19 cellular contexts compared by ENCODE assay signal in genomic region chr9:122838441-122838840, GRCh38. TPM values are rescaled to one million over a fixed set of nuclear protein-coding genes. Genes with fewer than 3 reads are reported as not detected.
"Had no signal": no experiment of that assay in that cellular context is flagged by ENCODE, and none has a peak within 500 bp of the region (broad histone marks: within the 10 kb centered on the region; RNA-seq: fewer than 3 reads in every experiment).

No MANE protein-coding gene starts in this region.

RNA-seq across cellular contexts. Expression of gene OR1K1, which starts 38.5 kb away (rescaled TPM):
- total RNA-seq: activated B cell treated with CpG ODN at 0.5 μM for 24 hours; activated CD8-positive, alpha-beta T cell treated with anti-CD3 and anti-CD28 coated beads for 36 hours; activated T-cell treated with anti-CD3 and anti-CD28 coated beads, Interleukin-2, amount 50 U/mL, for 4 hours; activated T-helper 17 cell treated with anti-CD3 and anti-CD28 coated beads, Interleukin-2, amount 50 U/mL, for 72 hours; astrocyte; chondrocyte; endothelial cell of umbilical vein; fibroblast of lung; heart left ventricle; kidney epithelial cell; naive thymus-derived CD4-positive, alpha-beta T cell; psoas muscle; right atrium auricular region; smooth muscle cell; uterus had no signal
- polyA plus RNA-seq: endothelial cell of umbilical vein; esophagus; fibroblast of lung; heart left ventricle; naive thymus-derived CD4-positive, alpha-beta T cell; neural cell; psoas muscle; smooth muscle cell; thymus had no signal

RNA-seq across cellular contexts. Expression of gene OR5C1, which starts 49.7 kb away (rescaled TPM):
- total RNA-seq: activated B cell treated with CpG ODN at 0.5 μM for 24 hours; activated CD8-positive, alpha-beta T cell treated with anti-CD3 and anti-CD28 coated beads for 36 hours; activated T-cell treated with anti-CD3 and anti-CD28 coated beads, Interleukin-2, amount 50 U/mL, for 4 hours; activated T-helper 17 cell treated with anti-CD3 and anti-CD28 coated beads, Interleukin-2, amount 50 U/mL, for 72 hours; astrocyte; chondrocyte; endothelial cell of umbilical vein; fibroblast of lung; heart left ventricle; kidney epithelial cell; lower leg skin; naive thymus-derived CD4-positive, alpha-beta T cell; psoas muscle; right atrium auricular region; smooth muscle cell; uterus had no signal
- polyA plus RNA-seq: endothelial cell of umbilical vein; esophagus; fibroblast of lung; heart left ventricle; naive thymus-derived CD4-positive, alpha-beta T cell; neural cell; psoas muscle; smooth muscle cell had no signal
